8 cellular contexts compared by ENCODE assay signal in the genomic region with DNA sequence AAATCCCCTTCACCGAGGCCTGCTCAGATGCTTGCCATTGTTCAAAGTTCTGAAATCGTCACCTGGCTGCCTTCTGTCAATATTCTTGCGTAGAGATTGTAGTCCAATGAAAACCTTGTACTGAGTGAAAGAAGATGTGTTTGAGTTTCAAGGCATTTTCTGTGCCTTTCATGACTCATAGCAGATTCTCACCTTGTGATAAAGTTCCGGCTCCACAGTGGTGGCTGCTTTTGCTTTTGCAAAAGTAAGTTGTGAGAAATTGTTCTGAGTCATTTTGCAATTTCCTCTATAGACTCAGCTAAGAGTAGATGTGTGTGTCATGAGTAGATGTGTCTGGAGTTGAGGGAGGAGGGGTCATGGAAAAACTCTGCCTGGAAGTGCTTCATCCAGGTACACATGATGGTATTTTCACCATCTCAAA. TPM values are rescaled to one million over a fixed set of nuclear protein-coding genes. Genes with fewer than 3 reads are reported as not detected.
A peak's percentile ranks its signal among the peaks of the same experiment; 100 is the strongest.
DNase-seq lines count a peak whose midpoint lies in the region; ATAC-seq and TF ChIP-seq lines count a peak whose summit lies in the region.

No MANE protein-coding gene starts in this region.

- ATAC-seq in HG02973 (IDR thresholded peaks at IDR 0.05; ENCODE audit: unreplicated experiment) = peak; percentile 98
- ATAC-seq in SK-N-SH treated with all-trans-retinoic acid at 6 μM for 48 hours = peak; percentile 85

- H3K27ac ChIP-seq in vagina = no peak overlapping the region

- intact Hi-C loops in vagina (cut with DNase I) = no loop called here

- no peak overlapping the region for H3K4me3 ChIP-seq in vagina

- peaks cover 20% of the 10 kb centered on the region for H3K4me1 ChIP-seq in vagina

- peak; percentile 41 for DNase-seq in activated T-cell treated with anti-CD3 and anti-CD28 coated beads for 24 hours (ENCODE audit: low read depth)
- DNase-seq in activated T-cell treated with anti-CD3 and anti-CD28 coated beads, Interleukin-2, amount 50 U/mL, for 1 hour = no peak
- peak; percentile 26 for DNase-seq in dedifferentiated amniotic fluid mesenchymal stem cell (ENCODE audit: extremely low spot score)
- peak in 2 of 3 experiments; percentile 8 to 21 for DNase-seq in stimulated activated CD4-positive, alpha-beta T cell treated with anti-CD3 and anti-CD28 coated beads, TNF-alpha, amount 100 ng/mL, for 4 hours (ENCODE audit: low read depth in 3 of 3)
- DNase-seq in occipital lobe (lab: John Stamatoyannopoulos, UW) = no peak
- DNase-seq in vagina (ENCODE audit: extremely low spot score in 2 of 2) = no peak

- no peaks in the 10 kb centered on the region for H3K27me3 ChIP-seq in vagina

- H3K9me3 ChIP-seq in vagina = no peaks in the 10 kb centered on the region

- TF ChIP-seq CTCF in vagina (IDR thresholded peaks at IDR 0.05) = no peak

- no peak for TF ChIP-seq POLR2A in vagina (IDR thresholded peaks at IDR 0.05)

- no peaks in the 10 kb centered on the region for H3K36me3 ChIP-seq in vagina

TF ChIP-seq in SK-N-SH treated with all-trans-retinoic acid at 6 μM for 48 hours, 23 proteins besides CTCF, POLR2A, EP300 and RAD21:
- TF ChIP-seq ZFP30 (CRISPR knock-in tag; IDR thresholded peaks at IDR 0.05) = no peak
- 0 out of 2 replicates have a peak, but pooled peaks have one; percentile 5 for TF ChIP-seq ISL1 (CRISPR knock-in tag; IDR thresholded peaks at IDR 0.05)

RNA-seq across cellular contexts. Expression of gene CLDN20, which starts 39.8 kb away (rescaled TPM):
- not detected for total RNA-seq in occipital lobe
- total RNA-seq in vagina = not detected

Comparison
In these comparisons a context has a peak if more than half of its experiments do, and no peak if none do; other contexts are left out.
1. DNase-seq: peak in activated T-cell treated with anti-CD3 and anti-CD28 coated beads for 24 hours (single experiment), dedifferentiated amniotic fluid mesenchymal stem cell (single experiment) and stimulated activated CD4-positive, alpha-beta T cell treated with anti-CD3 and anti-CD28 coated beads, TNF-alpha, amount 100 ng/mL, for 4 hours (2 of 3); none in activated T-cell treated with anti-CD3 and anti-CD28 coated beads, Interleukin-2, amount 50 U/mL, for 1 hour (single experiment), occipital lobe (single experiment) and vagina (0 of 2).